12 cellular contexts compared by ENCODE assay signal in genomic region chr20:41175201-41175651, GRCh38. TPM values are rescaled to one million over a fixed set of nuclear protein-coding genes. Genes with fewer than 3 reads are reported as not detected.
A peak's percentile ranks its signal among the peaks of the same experiment; 100 is the strongest.
DNase-seq lines count a peak whose midpoint lies in the region; ATAC-seq, FAIRE-seq and TF ChIP-seq lines count a peak whose summit lies in the region.
"Had no signal": no experiment of that assay in that cellular context is flagged by ENCODE, and none has a peak within 500 bp of the region (broad histone marks: within the 10 kb centered on the region; RNA-seq: fewer than 3 reads in every experiment).

No MANE protein-coding gene starts in this region.

- peaks cover 9% of the 10 kb centered on the region for H3K4me1 Mint-ChIP-seq in activated T-cell treated with anti-CD3 and anti-CD28 coated beads, Interleukin-2, amount 50 U/mL, for 24 hours (ENCODE audit: low read depth)
- H3K4me1 Mint-ChIP-seq in astrocyte (ENCODE audit: low read depth, unreplicated experiment) (peaks cover 41% of the 10 kb centered on the region), nephron progenitor cell (peaks cover 22% of the 10 kb centered on the region)

- intact Hi-C loops in tibial artery (cut with DNase I; ENCODE audit: low total_unique reads): loop anchor here (5.0 kb wide), 1 partner anchor 72 kb away; no protein-coding TSS in a partner anchor

- no peaks in the 10 kb centered on the region for H3K9me3 ChIP-seq in astrocyte (ENCODE audit: insufficient read depth, low read depth, low read length)
- no peaks in the 10 kb centered on the region for H3K9me3 ChIP-seq in tibial artery

- H3K9ac ChIP-seq in astrocyte (ENCODE audit: low read length): no peak overlapping the region

- H3K36me3 ChIP-seq in astrocyte (ENCODE audit: insufficient read depth, low read length) (peaks cover 40% of the 10 kb centered on the region), tibial artery (peaks cover 16 to 44% (median 38%) of the 10 kb centered on the region in 3 donors)

- H3K4me3 Mint-ChIP-seq in activated T-cell treated with anti-CD3 and anti-CD28 coated beads, Interleukin-2, amount 50 U/mL, for 24 hours: no peak overlapping the region
- H3K4me3 Mint-ChIP-seq in astrocyte (ENCODE audit: unreplicated experiment) (no peak overlapping the region), nephron progenitor cell (no peak overlapping the region)
- H3K4me3 Mint-ChIP-seq: T-cell had no signal

- H3K27ac ChIP-seq in astrocyte (ENCODE audit: low read depth, low read length) (no peak overlapping the region), tibial artery (peak overlapping the region; percentile 73 to 83)

- ATAC-seq in GM18511 (IDR thresholded peaks at IDR 0.05; ENCODE audit: unreplicated experiment): no peak
- ATAC-seq: GM12878, T-cell had no signal

- H3K9me3 Mint-ChIP-seq in activated T-cell treated with anti-CD3 and anti-CD28 coated beads, Interleukin-2, amount 50 U/mL, for 24 hours: no peaks in the 10 kb centered on the region
- H3K9me3 Mint-ChIP-seq in astrocyte (ENCODE audit: unreplicated experiment) (no peaks in the 10 kb centered on the region), nephron progenitor cell (no peaks in the 10 kb centered on the region)
- H3K9me3 Mint-ChIP-seq: T-cell had no signal

- no peaks in the 10 kb centered on the region for H3K27me3 Mint-ChIP-seq in activated T-cell treated with anti-CD3 and anti-CD28 coated beads, Interleukin-2, amount 50 U/mL, for 24 hours
- H3K27me3 Mint-ChIP-seq in astrocyte (ENCODE audit: low read depth, unreplicated experiment) (no peaks in the 10 kb centered on the region), nephron progenitor cell (ENCODE audit: low read depth, poor library complexity) (no peaks in the 10 kb centered on the region)
- H3K27me3 Mint-ChIP-seq: T-cell had no signal

- H3K36me3 Mint-ChIP-seq in activated T-cell treated with anti-CD3 and anti-CD28 coated beads, Interleukin-2, amount 50 U/mL, for 24 hours (ENCODE audit: low read depth): peaks cover 94% of the 10 kb centered on the region
- peaks cover 42% of the 10 kb centered on the region for H3K36me3 Mint-ChIP-seq in astrocyte (ENCODE audit: low read depth, unreplicated experiment)
- H3K36me3 Mint-ChIP-seq in nephron progenitor cell (ENCODE audit: low read depth): peaks cover 60% of the 10 kb centered on the region

- no peak overlapping the region for H3K4me3 ChIP-seq in astrocyte (ENCODE audit: insufficient read depth, low read depth, low read length)
- H3K4me3 ChIP-seq in tibial artery: no peak overlapping the region
- H3K4me3 ChIP-seq: GM12878 had no signal

- peaks cover 41% of the 10 kb centered on the region for H4K20me1 ChIP-seq in astrocyte (ENCODE audit: insufficient read depth, low read length)

- no peak for FAIRE-seq in astrocyte (lab: Jason Lieb, UNC)
- FAIRE-seq: GM12878 had no signal

- H3K27me3 ChIP-seq in astrocyte (ENCODE audit: insufficient read depth, low read length) (no peaks in the 10 kb centered on the region), tibial artery (no peaks in the 10 kb centered on the region)

- DNase-seq in activated T-cell treated with anti-CD3 and anti-CD28 coated beads, Interleukin-2, amount 50 U/mL, for 24 hours: peak; percentile 11
- DNase-seq in activated T-cell treated with anti-CD3 and anti-CD28 coated beads, Interleukin-2, amount 50 U/mL, for 1 hour: no peak
- DNase-seq in astrocyte (ENCODE audit: low read depth) (no peak), nephron progenitor cell (no peak), tibial artery (peak in 1 of 2 donors; percentile 43), NCI-H2196 (lab: John Stamatoyannopoulos, UW; ENCODE audit: unreplicated experiment) (no peak), NCI-H2227 (lab: John Stamatoyannopoulos, UW; ENCODE audit: unreplicated experiment) (no peak)
- DNase-seq: activated CD8-positive, alpha-beta memory T cell treated with anti-CD3 and anti-CD28 coated beads for 24 hours; DMS153 had no signal

- H3K4me2 ChIP-seq in astrocyte (ENCODE audit: low read length): no peak overlapping the region

- H3K4me1 ChIP-seq in astrocyte (ENCODE audit: insufficient read depth, low read length): peaks cover 31% of the 10 kb centered on the region
- peaks cover 0 to 83% (median 78%) of the 10 kb centered on the region in 4 donors for H3K4me1 ChIP-seq in tibial artery

- H3K79me2 ChIP-seq in astrocyte (ENCODE audit: insufficient read depth, low read length): peaks cover 11% of the 10 kb centered on the region

- peak overlapping the region; percentile 82 for H3K27ac Mint-ChIP-seq in activated T-cell treated with anti-CD3 and anti-CD28 coated beads, Interleukin-2, amount 50 U/mL, for 24 hours
- H3K27ac Mint-ChIP-seq in astrocyte (ENCODE audit: unreplicated experiment): peak overlapping the region; percentile 23
- H3K27ac Mint-ChIP-seq in nephron progenitor cell: peak overlapping the region; percentile 77

- no peak overlapping the region for H2AFZ ChIP-seq in astrocyte (ENCODE audit: low read depth, low read length)

- TF ChIP-seq CTCF in astrocyte (IDR thresholded peaks at IDR 0.05; ENCODE audit: insufficient read depth, low read depth, low read length): no peak
- TF ChIP-seq CTCF in nephron progenitor cell (IDR thresholded peaks at IDR 0.05): no peak
- TF ChIP-seq CTCF in tibial artery (IDR thresholded peaks at IDR 0.05): no peak

RNA-seq across cellular contexts. Expression of gene PLCG1, which starts 37.9 kb away (rescaled TPM):
- 99.6 and 129 TPM in 2 replicates for total RNA-seq in astrocyte

Comparison
In these comparisons a context has a peak if more than half of its experiments do, and no peak if none do; other contexts are left out.
1. H3K27ac Mint-ChIP-seq: peak in every context shown above with its lines; median percentile 82 in activated T-cell treated with anti-CD3 and anti-CD28 coated beads, Interleukin-2, amount 50 U/mL, for 24 hours; 77 in nephron progenitor cell; 23 in astrocyte.